8 cellular contexts compared by ENCODE assay signal in the genomic region with DNA sequence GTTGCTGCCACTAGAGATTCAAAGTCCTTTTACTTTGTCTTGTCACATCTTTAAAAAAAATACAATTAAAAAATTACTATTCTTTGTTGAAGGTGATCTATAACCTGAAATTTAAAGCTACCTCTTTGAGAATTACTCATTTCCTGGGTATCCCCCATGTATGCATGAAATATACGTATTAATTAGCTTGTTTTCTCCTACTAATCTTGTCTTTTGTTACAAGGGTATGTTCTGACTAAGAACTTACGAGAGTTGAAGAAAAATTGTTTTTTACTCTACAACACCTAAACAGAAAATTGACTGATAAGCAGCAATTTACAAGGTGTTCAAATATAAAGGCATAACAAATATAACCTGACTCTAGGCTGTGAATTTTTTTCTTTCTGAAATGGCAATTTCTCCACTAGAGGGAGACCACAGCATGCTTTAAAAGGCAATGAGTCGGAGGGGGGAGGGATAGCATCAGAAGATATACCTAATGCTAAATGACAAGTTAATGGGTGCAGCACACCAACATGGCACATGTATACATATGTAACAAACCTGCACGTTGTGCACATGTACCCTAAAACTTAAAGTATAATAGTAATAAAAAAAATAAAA.
DNase-seq lines count a peak whose midpoint lies in the region; ATAC-seq and TF ChIP-seq lines count a peak whose summit lies in the region.

No MANE protein-coding gene starts in this region.

- CTCF ChIA-PET in A673 (lab: Charles Lee), result interaction anchor here (1.6 kb wide), 1 partner anchor 13 kb away, joined by 5 read pairs; no protein-coding TSS in a partner anchor

- H3K27me3 ChIP-seq in A673 (replicated peaks; ENCODE audit: insufficient read depth, low read depth, low read length, poor library complexity) (no peaks in the 10 kb centered on the region), psoas muscle (ENCODE audit: insufficient read depth in 3 of 3, low read length in 2 of 3) (peaks cover 0 to 4% (median 0%) of the 10 kb centered on the region in 3 donors)

- DNase-seq in A673 (ENCODE audit: low spot score), result peak; percentile 61
- peak; percentile 80 for DNase-seq in OCI-M1 (lab: John Stamatoyannopoulos, UW)
- DNase-seq in fibroblast of mammary gland (ENCODE audit: low read depth), result peak; percentile 57
- no peak for DNase-seq in psoas muscle

- WGBS in psoas muscle, 3 donors, result 52 to 63% (median 63%) methylated on average over 4 of the region's 4 CpGs

- no peak overlapping the region for H3K27ac ChIP-seq in A673 (ENCODE audit: low read depth, low read length, poor library complexity, severe bottlenecking)
- H3K27ac ChIP-seq in psoas muscle, result no peak overlapping the region

- H3K9me3 ChIP-seq in A673 (ENCODE audit: low read depth, low read length, poor library complexity, severe bottlenecking), result no peaks in the 10 kb centered on the region
- H3K9me3 ChIP-seq in psoas muscle, result no peaks in the 10 kb centered on the region

- intact Hi-C loops in A673 (cut with micrococcal nuclease; ENCODE audit: unreplicated experiment), result no loop called here
- intact Hi-C loops in psoas muscle (cut with DNase I), result no loop called here

- peak; percentile 59 for ATAC-seq in GM18511 (IDR thresholded peaks at IDR 0.05; ENCODE audit: unreplicated experiment)
- no peak for ATAC-seq in HG03460 (IDR thresholded peaks at IDR 0.05; ENCODE audit: unreplicated experiment)
- no peak for ATAC-seq in GM19023 (IDR thresholded peaks at IDR 0.05; ENCODE audit: unreplicated experiment)
- no peak for ATAC-seq in HG02678 (IDR thresholded peaks at IDR 0.05; ENCODE audit: unreplicated experiment)
- ATAC-seq in psoas muscle, result no peak

- POLR2A ChIA-PET in A673 (lab: Charles Lee; ENCODE audit: low non-redundant PET), result no interaction called here

- H3K4me3 ChIP-seq in A673 (ENCODE audit: low read depth, low read length, poor library complexity, severe bottlenecking) (no peak overlapping the region), fibroblast of mammary gland (ENCODE audit: control insufficient read depth, low read depth, low read length) (no peak overlapping the region), psoas muscle (no peak overlapping the region)

- no TSS peak for BruUV-seq in A673 (replicated peaks; lab: Mats Ljungman, UMichigan)

- H3K36me3 ChIP-seq in A673 (ENCODE audit: insufficient read depth, low read length, poor library complexity, severe bottlenecking) (no peaks in the 10 kb centered on the region), psoas muscle (ENCODE audit: insufficient read depth in 1 of 2, low read depth in 1 of 2) (no peaks in the 10 kb centered on the region)

- TF ChIP-seq CTCF in A673 (conservative IDR thresholded peaks at IDR 0.05; ENCODE audit: low read depth, low read length) (peak; percentile 56), fibroblast of mammary gland (conservative IDR thresholded peaks at IDR 0.05; ENCODE audit: control insufficient read depth, insufficient read depth, low read depth, low read length) (peak; percentile 65), psoas muscle (IDR thresholded peaks at IDR 0.05) (no peak)

- H3K4me1 ChIP-seq in A673 (ENCODE audit: insufficient read depth, low read length, poor library complexity, severe bottlenecking) (no peaks in the 10 kb centered on the region), psoas muscle (no peaks in the 10 kb centered on the region)

Comparison
In these comparisons a context has a peak if more than half of its experiments do, and no peak if none do; other contexts are left out.
1. DNase-seq: peak in A673 (single experiment), OCI-M1 (single experiment) and fibroblast of mammary gland (single experiment); none in psoas muscle (0 of 2).